Comparison of ENCODE assay signal across 8 cellular contexts in the genomic region with DNA sequence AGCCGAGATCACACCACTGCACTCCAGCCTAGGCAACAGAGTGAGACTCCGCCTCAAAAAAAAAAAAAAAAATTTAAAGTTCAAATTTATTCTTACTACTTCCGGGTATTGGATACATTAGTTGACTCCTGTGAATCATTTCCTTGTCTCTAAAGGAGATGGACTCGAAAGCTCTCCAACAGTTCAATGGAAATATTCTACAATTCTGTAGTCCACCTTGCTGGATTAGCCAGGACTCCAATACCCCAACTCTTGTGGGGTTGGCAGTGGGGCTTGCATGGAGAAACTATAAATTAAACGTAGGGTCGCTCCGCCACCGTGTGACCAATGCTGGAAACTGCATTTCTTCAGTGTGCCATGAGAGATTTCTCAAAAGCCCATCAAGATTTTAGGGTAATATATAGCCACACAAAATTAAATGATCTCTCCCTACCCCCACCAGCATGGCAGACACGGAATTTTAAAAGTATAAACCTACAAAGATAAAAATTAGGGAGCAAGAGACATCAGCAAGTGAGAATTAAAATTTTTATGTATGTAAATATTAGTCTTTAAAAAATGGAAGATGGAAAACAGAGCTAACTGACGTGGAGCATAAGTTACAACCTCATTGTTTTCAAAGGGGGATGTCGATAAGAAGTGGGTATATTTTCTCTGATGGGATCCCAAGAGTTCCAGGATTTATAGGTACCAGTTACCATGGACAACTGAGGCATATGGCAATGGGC. TPM values are rescaled to one million over a fixed set of nuclear protein-coding genes. Genes with fewer than 3 reads are reported as not detected.
DNase-seq lines count a peak whose midpoint lies in the region; ATAC-seq, FAIRE-seq and TF ChIP-seq lines count a peak whose summit lies in the region.

No MANE protein-coding gene starts in this region.

- CTCF ChIA-PET in GM12878 (lab: Yijun Ruan, JAX): interaction anchor here (0.6 to 6.9 kb wide), 26 partner anchors 8 to 1833 kb away, joined by 3 to 84 read pairs (median 4); a partner anchor contains a TSS

- POLR2A ChIA-PET in GM12878 (lab: Charles Lee): interaction anchor here (0.7 kb wide), 1 partner anchor 61 kb away, joined by 4 read pairs; no protein-coding TSS in a partner anchor

- FAIRE-seq in GM12878 (lab: Jason Lieb, UNC): peak; percentile 93

- TF ChIP-seq CTCF in GM12864 (IDR thresholded peaks at IDR 0.05; ENCODE audit: low read depth, low read length, missing control alignments) (peak; percentile 71), GM12878 (IDR thresholded peaks at IDR 0.05 in 2 of 3, conservative IDR thresholded peaks at IDR 0.05 in 1 of 3; ENCODE audit: control insufficient read depth in 2 of 3, extremely low read depth in 1 of 3, insufficient read depth in 1 of 3, low read depth in 3 of 3, low read length in 3 of 3) (peak; percentile 66 to 86 (median 79))

- no peaks in the 10 kb centered on the region for H4K20me1 ChIP-seq in GM12878 (ENCODE audit: control insufficient read depth, insufficient read depth)

- H3K36me3 ChIP-seq in GM12878 (ENCODE audit: control insufficient read depth in 2 of 2, insufficient read depth in 2 of 2, low read length in 1 of 2): no peaks in the 10 kb centered on the region

- intact Hi-C loops in GM12878 (cut with micrococcal nuclease; ENCODE audit: unreplicated experiment): loop anchor here (1.0 to 5.0 kb wide), 4 partner anchors 58 to 293 kb away; no protein-coding TSS in a partner anchor

- TF ChIP-seq RAD21 in GM12878 (IDR thresholded peaks at IDR 0.05; ENCODE audit: insufficient read depth, low read depth, low read length): peak; percentile 95

- SMC1A ChIA-PET in GM12878 (lab: Charles Lee; ENCODE audit: uncharacterized antibody, unreplicated experiment): interaction anchor here (0.6 to 7.1 kb wide), 15 partner anchors 8 to 293 kb away, joined by 3 to 57 read pairs (median 3); no protein-coding TSS in a partner anchor

- 20% methylated on average over 11 of the region's 11 CpGs for WGBS in GM12878 (ENCODE audit: insufficient coverage, insufficient replicate concordance, low lambda C conversion rate, missing lambda C conversion rate)

- H3K4me1 ChIP-seq in GM12878 (ENCODE audit: control insufficient read depth, insufficient read depth, low read length): no peaks in the 10 kb centered on the region

- H3K9ac ChIP-seq in GM12878 (ENCODE audit: control insufficient read depth, insufficient read depth, low read length): no peak overlapping the region

- H3K4me2 ChIP-seq in GM12878 (ENCODE audit: control insufficient read depth, insufficient read depth): no peak overlapping the region

- no peak overlapping the region for H3K27ac ChIP-seq in GM12878 (ENCODE audit: control insufficient read depth, insufficient read depth)

- in situ Hi-C loops in GM12878 (cut with MboI): loop anchor here (5.0 to 10.0 kb wide), 3 partner anchors 153 to 290 kb away; no protein-coding TSS in a partner anchor

- TF ChIP-seq POLR2A in GM12878 (IDR thresholded peaks at IDR 0.05; ENCODE audit: low read depth, low read length): no peak

- no peak overlapping the region for H2AFZ ChIP-seq in GM12878 (ENCODE audit: control insufficient read depth, low read depth, low read length)

- RAD21 ChIA-PET in GM12878 (lab: Charles Lee; ENCODE audit: unreplicated experiment): interaction anchor here (0.7 to 3.0 kb wide), 5 partner anchors 57 to 194 kb away, joined by 4 to 17 read pairs (median 5); a partner anchor contains a TSS

- H3K27me3 ChIP-seq in GM12878 (replicated peaks in 1 of 2; ENCODE audit: control insufficient read depth in 2 of 2, insufficient read depth in 2 of 2, low read length in 1 of 2): no peaks in the 10 kb centered on the region

- no peaks in the 10 kb centered on the region for H3K9me3 ChIP-seq in GM12878 (replicated peaks; ENCODE audit: control insufficient read depth, insufficient read depth, low read length)

- H3K79me2 ChIP-seq in GM12878 (ENCODE audit: control insufficient read depth, insufficient read depth, low read length): no peaks in the 10 kb centered on the region

- TF ChIP-seq EP300 in GM12878 (IDR thresholded peaks at IDR 0.05; ENCODE audit: borderline replicate concordance in 1 of 2, control insufficient read depth in 1 of 2, low read depth in 2 of 2, low read length in 2 of 2): no peak

- H3K4me3 ChIP-seq in GM12864 (ENCODE audit: low read depth, low read length): no peak overlapping the region
- H3K4me3 ChIP-seq in GM12878: no peak overlapping the region

- peak; percentile 24 for DNase-seq in GM12864 (ENCODE audit: low read depth)
- peak; percentile 58 for DNase-seq in NCI-H1105 treated with DMSO at 0.1 percent for 48 hours (lab: John Stamatoyannopoulos, UW)
- peak; percentile 14 for DNase-seq in T1000 (lab: John Stamatoyannopoulos, UW)
- peak; percentile 23 for DNase-seq in GM12878 (ENCODE audit: low read depth, low spot score)
- DNase-seq in iPS-NIHi11 (ENCODE audit: low spot score): peak; percentile 72
- peak; percentile 20 for DNase-seq in smooth muscle cell of the brain vasculature (ENCODE audit: low read depth, low spot score)

- ATAC-seq in GM12878: peak; percentile 87
- no peak for ATAC-seq in HG02852 (IDR thresholded peaks at IDR 0.05; ENCODE audit: unreplicated experiment)
- ATAC-seq in HG03097 (IDR thresholded peaks at IDR 0.05; ENCODE audit: low FRiP score, unreplicated experiment): no peak

- BruUV-seq in GM12878 (replicated peaks; lab: Mats Ljungman, UMichigan): no TSS peak

TF ChIP-seq in GM12878, 131 proteins besides CTCF, POLR2A, EP300 and RAD21:
- no peak for TF ChIP-seq KDM1A (IDR thresholded peaks at IDR 0.05; ENCODE audit: borderline replicate concordance)
- TF ChIP-seq, protein P1, sequence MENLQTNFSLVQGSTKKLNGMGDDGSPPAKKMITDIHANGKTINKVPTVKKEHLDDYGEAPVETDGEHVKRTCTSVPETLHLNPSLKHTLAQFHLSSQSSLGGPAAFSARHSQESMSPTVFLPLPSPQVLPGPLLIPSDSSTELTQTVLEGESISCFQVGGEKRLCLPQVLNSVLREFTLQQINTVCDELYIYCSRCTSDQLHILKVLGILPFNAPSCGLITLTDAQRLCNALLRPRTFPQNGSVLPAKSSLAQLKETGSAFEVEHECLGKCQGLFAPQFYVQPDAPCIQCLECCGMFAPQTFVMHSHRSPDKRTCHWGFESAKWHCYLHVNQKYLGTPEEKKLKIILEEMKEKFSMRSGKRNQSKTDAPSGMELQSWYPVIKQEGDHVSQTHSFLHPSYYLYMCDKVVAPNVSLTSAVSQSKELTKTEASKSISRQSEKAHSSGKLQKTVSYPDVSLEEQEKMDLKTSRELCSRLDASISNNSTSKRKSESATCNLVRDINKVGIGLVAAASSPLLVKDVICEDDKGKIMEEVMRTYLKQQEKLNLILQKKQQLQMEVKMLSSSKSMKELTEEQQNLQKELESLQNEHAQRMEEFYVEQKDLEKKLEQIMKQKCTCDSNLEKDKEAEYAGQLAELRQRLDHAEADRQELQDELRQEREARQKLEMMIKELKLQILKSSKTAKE (IDR thresholded peaks at IDR 0.05; ENCODE audit: low read depth, poor library complexity, severe bottlenecking): peak; percentile 29
- no peak for TF ChIP-seq HDAC2 (IDR thresholded peaks at IDR 0.05)
- TF ChIP-seq, protein P2, sequence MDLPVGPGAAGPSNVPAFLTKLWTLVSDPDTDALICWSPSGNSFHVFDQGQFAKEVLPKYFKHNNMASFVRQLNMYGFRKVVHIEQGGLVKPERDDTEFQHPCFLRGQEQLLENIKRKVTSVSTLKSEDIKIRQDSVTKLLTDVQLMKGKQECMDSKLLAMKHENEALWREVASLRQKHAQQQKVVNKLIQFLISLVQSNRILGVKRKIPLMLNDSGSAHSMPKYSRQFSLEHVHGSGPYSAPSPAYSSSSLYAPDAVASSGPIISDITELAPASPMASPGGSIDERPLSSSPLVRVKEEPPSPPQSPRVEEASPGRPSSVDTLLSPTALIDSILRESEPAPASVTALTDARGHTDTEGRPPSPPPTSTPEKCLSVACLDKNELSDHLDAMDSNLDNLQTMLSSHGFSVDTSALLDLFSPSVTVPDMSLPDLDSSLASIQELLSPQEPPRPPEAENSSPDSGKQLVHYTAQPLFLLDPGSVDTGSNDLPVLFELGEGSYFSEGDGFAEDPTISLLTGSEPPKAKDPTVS (IDR thresholded peaks at IDR 0.05; ENCODE audit: low read depth, low read length): no peak
- no peak for TF ChIP-seq ZNF622 (IDR thresholded peaks at IDR 0.05)
- TF ChIP-seq YY1 (IDR thresholded peaks at IDR 0.05; ENCODE audit: low read depth, low read length): peak; percentile 70; the same call in 1 of the 2 replicates
- TF ChIP-seq FOXM1 (IDR thresholded peaks at IDR 0.05; ENCODE audit: low read depth, low read length): peak; percentile 50; the same call in 1 of the 2 replicates
- TF ChIP-seq SMC3 (IDR thresholded peaks at IDR 0.05; ENCODE audit: borderline replicate concordance, low read length): peak; percentile 98
- TF ChIP-seq SMARCA5 (IDR thresholded peaks at IDR 0.05): 0 out of 2 replicates have a peak, but pooled peaks have one; percentile 37

RNA-seq across cellular contexts. Expression of a gene that starts 27.8 kb away (rescaled TPM):
- total RNA-seq in GM12878 (2013; cell fraction: nucleolus; rRNA removed): 1.7 and 2.4 TPM in 2 replicates
- total RNA-seq in GM12878 (2014; rRNA removed) (0.23 and 0.38 TPM in 2 replicates), GM12878 (2014; rRNA removed; fragmentation: Illumina TruSeq; extraction: Trizol) (0.18 and 0.23 TPM in 2 replicates), GM12878 (2021) (0.85 and 1.4 TPM in 2 replicates)
- 0.54 TPM for polyA plus RNA-seq in GM12878 (2011; ENCODE audit: low read depth)
- polyA plus RNA-seq in GM12878 (2011; rRNA removed) (0.19 and 0.71 TPM in 2 replicates), GM12878 (2014; fragmentation: Illumina TruSeq; extraction: Trizol) (0.25 and 0.56 TPM in 2 replicates), GM12878 (2014; fragmentation: Nextera tagmentation; extraction: Ambion mirVana) (under 1 TPM; 0.06 to 0.20 TPM), GM12878 (2014; rRNA removed) (0.43 and 0.50 TPM in 2 replicates), GM12878 (2016; fragmentation: Nextera tagmentation; extraction: Ambion mirVana) (under 1 TPM; 0.38 to 0.50 TPM)
- 0.50 and 0.58 TPM in 2 replicates for polyA plus RNA-seq in GM12878 (2011; cell fraction: cytosol; rRNA removed)
- 0.84 and 4.9 TPM in 2 replicates for polyA plus RNA-seq in GM12878 (2011; cell fraction: nucleus; rRNA removed)
- 0.72 and 0.80 TPM in 2 replicates for polyA plus RNA-seq in GM12878 (2012)
- polyA minus RNA-seq in GM12878 (2011; rRNA and poly(A)+ RNA removed): 0.26 and 0.37 TPM in 2 replicates
- not detected in 2 replicates for polyA minus RNA-seq in GM12878 (2011; cell fraction: cytosol; rRNA and poly(A)+ RNA removed)
- polyA minus RNA-seq in GM12878 (2011; cell fraction: nucleus; rRNA and poly(A)+ RNA removed): 0.12 and 0.57 TPM in 2 replicates

Comparison
In these comparisons a context has a peak if more than half of its experiments do, and no peak if none do; other contexts are left out.
1. DNase-seq: peak in every context shown above with its lines; median percentile 72 in iPS-NIHi11; 58 in NCI-H1105 treated with DMSO at 0.1 percent for 48 hours; 24 in GM12864; 23 in GM12878; 20 in smooth muscle cell of the brain vasculature; 14 in T1000.